8 cellular contexts compared by ENCODE assay signal in genomic region chr6:137043710-137044365, GRCh38.
DNase-seq lines count a peak whose midpoint lies in the region; ATAC-seq and FAIRE-seq lines count a peak whose summit lies in the region.

No MANE protein-coding gene starts in this region.

- DNase-seq in DMS53 (lab: John Stamatoyannopoulos, UW): peak; percentile 70
- no peak for DNase-seq in DMS53 treated with DMSO at 0.1 percent for 48 hours (lab: John Stamatoyannopoulos, UW; ENCODE audit: unreplicated experiment)
- peak; percentile 46 for DNase-seq in HTR-8/SVneo (ENCODE audit: insufficient read length, low spot score)
- DNase-seq in amniotic epithelial cell (ENCODE audit: low read depth): peak; percentile 21
- peak; percentile 31 for DNase-seq in hepatic stellate cell (ENCODE audit: low spot score)
- peak; percentile 76 for DNase-seq in retina
- no peak for DNase-seq in GF-D8 (lab: John Stamatoyannopoulos, UW)

- no peak for FAIRE-seq in HTR-8/SVneo (lab: Jason Lieb, UNC)

- no peak for ATAC-seq in HG02852 (IDR thresholded peaks at IDR 0.05; ENCODE audit: unreplicated experiment)

Comparison
In these comparisons a context has a peak if more than half of its experiments do, and no peak if none do; other contexts are left out.
1. DNase-seq: peak in DMS53 (single experiment), HTR-8/SVneo (single experiment), amniotic epithelial cell (single experiment), hepatic stellate cell (single experiment) and retina (single experiment); none in DMS53 treated with DMSO at 0.1 percent for 48 hours (single experiment) and GF-D8 (single experiment).